Comparison of ENCODE assay signal across 1 cellular context in genomic region chr1:241639040-241639652, GRCh38.
TF ChIP-seq lines count a peak whose summit lies in the region.

No MANE protein-coding gene starts in this region.

TF ChIP-seq in A549, 52 proteins besides CTCF, POLR2A, EP300 and RAD21 (continued from another document):
- TF ChIP-seq CHD2 (IDR thresholded peaks at IDR 0.05; ENCODE audit: low read length, partially characterized antibody) (no peak), JUNB (IDR thresholded peaks at IDR 0.05) (no peak), HEYL (CRISPR knock-in tag; IDR thresholded peaks at IDR 0.05) (no peak)
